In the genomic region with DNA sequence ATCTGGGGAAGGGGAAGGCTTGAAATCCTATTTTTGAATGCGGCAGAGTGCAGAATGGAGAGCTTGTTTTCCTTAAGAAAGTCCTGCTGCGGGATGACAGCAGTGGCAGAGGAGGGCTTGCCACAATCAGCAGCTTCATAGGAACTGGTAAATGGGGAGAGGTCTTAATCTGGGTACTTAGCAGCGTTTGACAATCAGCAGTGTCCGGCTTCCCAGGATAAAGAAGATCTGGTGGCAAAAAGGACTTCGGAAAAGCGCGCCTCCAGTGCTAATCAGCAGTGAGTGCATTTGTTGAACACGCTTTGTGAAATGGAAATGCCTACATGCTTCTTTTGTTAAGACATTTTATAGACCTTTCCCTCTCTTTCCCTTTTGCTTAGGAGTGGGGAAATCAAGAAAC, we compare ENCODE assay signal across 21 cellular contexts.
"Had no signal": no experiment of that assay in that cellular context is flagged by ENCODE, and none has a peak within 500 bp of the region (broad histone marks: within the 10 kb centered on the region; RNA-seq: fewer than 3 reads in every experiment).

No MANE protein-coding gene starts in this region.

- H3K36me3 ChIP-seq: brain microvascular endothelial cell, esophagus squamous epithelium, right atrium auricular region, suprapubic skin, upper lobe of left lung had no signal

- H3K4me1 Mint-ChIP-seq: activated B cell treated with CpG ODN at 0.5 μM for 24 hours; activated CD4-positive, alpha-beta memory T cell treated with anti-CD3 and anti-CD28 coated beads, Interleukin-2, amount 10 ng/mL, durations not matched to agents 7 days and 5 days; activated naive CD8-positive, alpha-beta T cell treated with anti-CD3 and anti-CD28 coated beads, Interleukin-2, amount 10 ng/mL, durations not matched to agents 7 days and 5 days; naive thymus-derived CD8-positive, alpha-beta T cell had no signal

- H3K4me3 Mint-ChIP-seq: activated B cell treated with CpG ODN at 0.5 μM for 24 hours; activated CD4-positive, alpha-beta memory T cell treated with anti-CD3 and anti-CD28 coated beads, Interleukin-2, amount 10 ng/mL, durations not matched to agents 7 days and 5 days; activated naive CD8-positive, alpha-beta T cell treated with anti-CD3 and anti-CD28 coated beads, Interleukin-2, amount 10 ng/mL, durations not matched to agents 7 days and 5 days; dendritic cell treated with granulocyte-macrophage colony-stimulating factor and Interleukin-4, amounts not matched to agents 40 ng/mL and 50 ng/mL, for 4 days; effector memory CD8-positive, alpha-beta T cell; naive thymus-derived CD8-positive, alpha-beta T cell; stimulated activated naive CD8-positive, alpha-beta T cell treated with anti-CD3 and anti-CD28 coated beads, Interleukin-15, Interleukin-2, amounts not matched to agents 100 ng/mL and 50 ng/mL, for 24 hours; T-helper 2 cell treated with Interferon-gamma antibody and Interleukin-4, amounts not matched to agents 5 μg/mL and 100 μg/mL, for 36 hours had no signal

- H3K4me3 ChIP-seq: esophagus squamous epithelium, right atrium auricular region, suprapubic skin, upper lobe of left lung had no signal

- H3K9me3 ChIP-seq: esophagus squamous epithelium, right atrium auricular region, SK-N-SH, suprapubic skin, upper lobe of left lung had no signal

- H3K9ac ChIP-seq: SK-N-SH had no signal

- H3K4me2 ChIP-seq: SK-N-SH had no signal

- H3K36me3 Mint-ChIP-seq: activated naive CD8-positive, alpha-beta T cell treated with anti-CD3 and anti-CD28 coated beads, Interleukin-2, amount 10 ng/mL, durations not matched to agents 7 days and 5 days; naive thymus-derived CD8-positive, alpha-beta T cell had no signal

- H3K9me3 Mint-ChIP-seq: activated CD4-positive, alpha-beta memory T cell treated with anti-CD3 and anti-CD28 coated beads, Interleukin-2, amount 10 ng/mL, durations not matched to agents 7 days and 5 days; activated naive CD8-positive, alpha-beta T cell treated with anti-CD3 and anti-CD28 coated beads, Interleukin-2, amount 10 ng/mL, durations not matched to agents 7 days and 5 days; T-helper 2 cell treated with Interferon-gamma antibody and Interleukin-4, amounts not matched to agents 5 μg/mL and 100 μg/mL, for 36 hours had no signal

- H3K27ac ChIP-seq: brain microvascular endothelial cell, esophagus squamous epithelium, suprapubic skin, upper lobe of left lung had no signal

- H3K27me3 ChIP-seq: brain microvascular endothelial cell, esophagus squamous epithelium, right atrium auricular region, suprapubic skin, upper lobe of left lung had no signal

- DNase-seq: activated B cell treated with CpG ODN at 0.5 μM for 24 hours; activated CD4-positive, alpha-beta memory T cell treated with anti-CD3 and anti-CD28 coated beads, Interleukin-2, amount 10 ng/mL, durations not matched to agents 7 days and 5 days; activated CD4-positive, alpha-beta T cell treated with anti-CD3 and anti-CD28 coated beads for 4 hours; activated naive CD4-positive, alpha-beta T cell treated with Interleukin-2 at 50 U/mL for 16 hours; activated naive CD8-positive, alpha-beta T cell treated with anti-CD3 and anti-CD28 coated beads, Interleukin-2, amount 10 ng/mL, durations not matched to agents 7 days and 5 days; activated T-cell treated with anti-CD3 and anti-CD28 coated beads, Interleukin-2, amount 50 U/mL, for 1 hour; brain microvascular endothelial cell; cerebellar nuclear complex; effector memory CD8-positive, alpha-beta T cell; esophagus squamous epithelium; mesenchymal stem cell; naive thymus-derived CD8-positive, alpha-beta T cell; SK-N-SH; upper lobe of left lung had no signal

- H3K27ac Mint-ChIP-seq: activated B cell treated with CpG ODN at 0.5 μM for 24 hours; activated CD4-positive, alpha-beta memory T cell treated with anti-CD3 and anti-CD28 coated beads, Interleukin-2, amount 10 ng/mL, durations not matched to agents 7 days and 5 days; activated naive CD8-positive, alpha-beta T cell treated with anti-CD3 and anti-CD28 coated beads, Interleukin-2, amount 10 ng/mL, durations not matched to agents 7 days and 5 days; activated T-helper 2 cell treated with anti-CD3 and anti-CD28 coated beads, Interferon-gamma antibody, Interleukin-2, Interleukin-4, amounts not matched to agents 10 μg/mL and 5 μg/mL and 100 μg/mL, durations not matched to agents 14 hours and 24 hours and 36 hours; dendritic cell treated with granulocyte-macrophage colony-stimulating factor and Interleukin-4, amounts not matched to agents 40 ng/mL and 50 ng/mL, for 4 days; effector memory CD8-positive, alpha-beta T cell; naive thymus-derived CD8-positive, alpha-beta T cell; progenitor cell of endocrine pancreas; stimulated activated naive CD8-positive, alpha-beta T cell treated with anti-CD3 and anti-CD28 coated beads, Interleukin-15, Interleukin-2, amounts not matched to agents 100 ng/mL and 50 ng/mL, for 24 hours; T-helper 2 cell treated with Interferon-gamma antibody and Interleukin-4, amounts not matched to agents 5 μg/mL and 100 μg/mL, for 36 hours had no signal

- ATAC-seq: effector memory CD8-positive, alpha-beta T cell; naive thymus-derived CD8-positive, alpha-beta T cell had no signal

- H3K27me3 Mint-ChIP-seq: activated B cell treated with CpG ODN at 0.5 μM for 24 hours; activated CD4-positive, alpha-beta memory T cell treated with anti-CD3 and anti-CD28 coated beads, Interleukin-2, amount 10 ng/mL, durations not matched to agents 7 days and 5 days; dendritic cell treated with granulocyte-macrophage colony-stimulating factor and Interleukin-4, amounts not matched to agents 40 ng/mL and 50 ng/mL, for 4 days; stimulated activated naive CD8-positive, alpha-beta T cell treated with anti-CD3 and anti-CD28 coated beads, Interleukin-15, Interleukin-2, amounts not matched to agents 100 ng/mL and 50 ng/mL, for 24 hours had no signal
